ENCODE assay signal across 18 cellular contexts in genomic region chr4:129144755-129145206, GRCh38. TPM values are rescaled to one million over a fixed set of nuclear protein-coding genes. Genes with fewer than 3 reads are reported as not detected.
DNase-seq lines count a peak whose midpoint lies in the region; ATAC-seq and TF ChIP-seq lines count a peak whose summit lies in the region.
"Had no signal": no experiment of that assay in that cellular context is flagged by ENCODE, and none has a peak within 500 bp of the region (broad histone marks: within the 10 kb centered on the region; RNA-seq: fewer than 3 reads in every experiment).

No MANE protein-coding gene starts in this region.

- CTCF ChIA-PET in activated CD4-positive, alpha-beta T cell treated with anti-CD3 and anti-CD28 coated beads for 36 hours (lab: Charles Lee) = no interaction called here

- no peak overlapping the region for H3K27ac Mint-ChIP-seq in activated CD4-positive, alpha-beta T cell treated with anti-CD3 and anti-CD28 coated beads for 36 hours
- H3K27ac Mint-ChIP-seq: CD4-positive, alpha-beta memory T cell had no signal

- no peaks in the 10 kb centered on the region for H3K4me1 Mint-ChIP-seq in activated CD4-positive, alpha-beta T cell treated with anti-CD3 and anti-CD28 coated beads for 36 hours
- H3K4me1 Mint-ChIP-seq: CD4-positive, alpha-beta memory T cell had no signal

- no peak overlapping the region for H3K4me3 ChIP-seq in cardiac fibroblast (replicated peaks in 1 of 2; ENCODE audit: low read depth in 2 of 2, low read length in 2 of 2)
- no peak overlapping the region for H3K4me3 ChIP-seq in fibroblast of pulmonary artery (replicated peaks; ENCODE audit: low read depth, low read length)
- no peak overlapping the region for H3K4me3 ChIP-seq in skeletal muscle cell (ENCODE audit: low read depth, low read length)
- H3K4me3 ChIP-seq: BLaER1 had no signal

- no peak for TF ChIP-seq CTCF in cardiac fibroblast (IDR thresholded peaks at IDR 0.05; ENCODE audit: low read depth, low read length)
- TF ChIP-seq CTCF in fibroblast of pulmonary artery (IDR thresholded peaks at IDR 0.05; ENCODE audit: low read length, missing control alignments) = no peak

- H3K36me3 Mint-ChIP-seq in activated CD4-positive, alpha-beta T cell treated with anti-CD3 and anti-CD28 coated beads for 36 hours (ENCODE audit: low read depth) = no peaks in the 10 kb centered on the region
- H3K36me3 Mint-ChIP-seq: CD4-positive, alpha-beta memory T cell had no signal

- H3K4me3 Mint-ChIP-seq in activated CD4-positive, alpha-beta T cell treated with anti-CD3 and anti-CD28 coated beads for 36 hours = no peak overlapping the region
- H3K4me3 Mint-ChIP-seq: CD4-positive, alpha-beta memory T cell had no signal

- peak; percentile 15 for DNase-seq in NCI-H748 (lab: John Stamatoyannopoulos, UW; ENCODE audit: unreplicated experiment)
- no peak for DNase-seq in NCI-H748 treated with DMSO at 0.1 percent for 48 hours (lab: John Stamatoyannopoulos, UW)
- DNase-seq in cardiac fibroblast (ENCODE audit: low read depth in 2 of 2) = peak; percentile 10 to 20
- peak; percentile 2 for DNase-seq in fibroblast of pulmonary artery (ENCODE audit: low read depth)
- peak; percentile 14 for DNase-seq in skeletal muscle cell (ENCODE audit: low read depth)
- DNase-seq in COR-L47 (lab: John Stamatoyannopoulos, UW) = no peak
- DNase-seq in activated CD4-positive, alpha-beta T cell treated with anti-CD3 and anti-CD28 coated beads for 36 hours = no peak
- DNase-seq in NCI-H1694 treated with DMSO at 0.1 percent for 48 hours (lab: John Stamatoyannopoulos, UW) = no peak
- DNase-seq: Calu3; CD4-positive, alpha-beta memory T cell; DMS53; EL; NCI-H1417 treated with DMSO at 0.1 percent for 48 hours; NCI-H2029; NCI-H446; NCI-H774; Right ventricle myocardium superior had no signal

- ATAC-seq in activated CD4-positive, alpha-beta T cell treated with anti-CD3 and anti-CD28 coated beads for 36 hours = no peak

- peaks cover 5% of the 10 kb centered on the region for H3K27me3 Mint-ChIP-seq in activated CD4-positive, alpha-beta T cell treated with anti-CD3 and anti-CD28 coated beads for 36 hours

- POLR2A ChIA-PET in activated CD4-positive, alpha-beta T cell treated with anti-CD3 and anti-CD28 coated beads for 36 hours (lab: Charles Lee) = no interaction called here

- no peaks in the 10 kb centered on the region for H3K9me3 Mint-ChIP-seq in activated CD4-positive, alpha-beta T cell treated with anti-CD3 and anti-CD28 coated beads for 36 hours (ENCODE audit: low read depth)
- H3K9me3 Mint-ChIP-seq: CD4-positive, alpha-beta memory T cell had no signal

- intact Hi-C loops in activated CD4-positive, alpha-beta T cell treated with anti-CD3 and anti-CD28 coated beads for 36 hours (cut with DNase I, micrococcal nuclease) = no loop called here

RNA-seq across cellular contexts. Expression of gene C4orf33, which starts 48.8 kb away (rescaled TPM):
- 10 to 100 TPM; 14.8 to 16.9 TPM for total RNA-seq in activated CD4-positive, alpha-beta T cell treated with anti-CD3 and anti-CD28 coated beads for 36 hours

RNA-seq across cellular contexts. Expression of gene SCLT1, which starts 51.4 kb away (rescaled TPM):
- total RNA-seq in activated CD4-positive, alpha-beta T cell treated with anti-CD3 and anti-CD28 coated beads for 36 hours = 10 to 100 TPM; 18.7 to 19.3 TPM

Comparison
In these comparisons a context has a peak if more than half of its experiments do, and no peak if none do; other contexts are left out.
1. DNase-seq: peak in NCI-H748 (single experiment), cardiac fibroblast (2 of 2), fibroblast of pulmonary artery (single experiment) and skeletal muscle cell (single experiment); none in NCI-H748 treated with DMSO at 0.1 percent for 48 hours (single experiment), COR-L47 (single experiment), activated CD4-positive, alpha-beta T cell treated with anti-CD3 and anti-CD28 coated beads for 36 hours (single experiment) and NCI-H1694 treated with DMSO at 0.1 percent for 48 hours (single experiment).